8 cellular contexts compared by ENCODE assay signal in the genomic region with DNA sequence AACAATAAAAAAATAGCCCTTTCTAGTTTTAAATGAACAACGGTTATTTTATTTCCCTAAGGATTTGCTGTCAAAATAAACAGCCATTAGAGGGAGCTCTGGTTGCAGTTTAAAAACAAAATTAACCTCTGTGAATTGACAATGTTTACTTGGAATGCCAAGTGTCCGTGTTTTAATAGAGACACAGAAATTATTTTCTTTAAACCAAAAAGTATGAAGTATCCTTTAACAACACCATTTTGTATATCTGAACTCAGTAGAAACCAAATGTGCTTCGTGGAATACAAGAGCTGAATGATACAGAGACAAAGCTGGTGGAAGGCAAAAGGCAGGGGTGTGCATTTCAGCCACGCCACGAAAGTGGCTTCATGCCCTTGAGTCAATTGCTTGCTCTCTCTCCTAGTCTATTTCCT.
DNase-seq lines count a peak whose midpoint lies in the region; ATAC-seq and TF ChIP-seq lines count a peak whose summit lies in the region.

No MANE protein-coding gene starts in this region.

- CTCF ChIA-PET in CD4-positive, alpha-beta T cell (lab: Charles Lee): no interaction called here

- H3K4me1 ChIP-seq in KMS-11 (ENCODE audit: low read depth, poor library complexity, severe bottlenecking) (no peaks in the 10 kb centered on the region), adrenal gland (replicated peaks in 1 of 2) (no peaks in the 10 kb centered on the region), right lobe of liver (no peaks in the 10 kb centered on the region)

- H3K9ac ChIP-seq in KMS-11: no peak overlapping the region

- DNase-seq in COLO829 (ENCODE audit: low spot score) (peak; percentile 46), adrenal gland (peak in 3 of 7 donors; percentile 9 to 15 (median 12)), right lobe of liver (no peak), GM13976 (ENCODE audit: low spot score) (no peak), NCI-H226 (no peak), NCI-H1436 (lab: John Stamatoyannopoulos, UW) (no peak)
- no peak for DNase-seq in CD4-positive, alpha-beta T cell

- no peak overlapping the region for H3K4me2 ChIP-seq in KMS-11

- TF ChIP-seq CTCF in KMS-11 (conservative IDR thresholded peaks at IDR 0.05; ENCODE audit: low read depth, low read length) (peak; percentile 44; the same call in 1 of the 2 replicates), adrenal gland (IDR thresholded peaks at IDR 0.05) (peak; percentile 21 to 61 (median 44)), right lobe of liver (IDR thresholded peaks at IDR 0.05) (peak; percentile 25 to 65 (median 61)), GM13976 (IDR thresholded peaks at IDR 0.05; ENCODE audit: borderline replicate concordance, control extremely low read depth, extremely low read depth, insufficient read depth, missing control alignments) (no peak)
- TF ChIP-seq CTCF in CD4-positive, alpha-beta T cell (IDR thresholded peaks at IDR 0.05): no peak

- no peak overlapping the region for H3K4me3 Mint-ChIP-seq in CD4-positive, alpha-beta T cell

- no peak overlapping the region for H2AFZ ChIP-seq in KMS-11 (ENCODE audit: low read depth)

- no peaks in the 10 kb centered on the region for H3K4me1 Mint-ChIP-seq in CD4-positive, alpha-beta T cell (ENCODE audit: low read depth)

- H3K4me3 ChIP-seq in KMS-11 (IDR thresholded peaks at IDR 0.05; ENCODE audit: insufficient read depth, low read depth, low read length) (no peak overlapping the region), adrenal gland (peak overlapping the region in 1 of 4 donors; percentile 41), right lobe of liver (peak overlapping the region in 1 of 3 donors; percentile 25)

- H3K27ac Mint-ChIP-seq in CD4-positive, alpha-beta T cell: no peak overlapping the region

- no peak for TF ChIP-seq POLR2A in adrenal gland (IDR thresholded peaks at IDR 0.05)
- no peak for TF ChIP-seq POLR2A in right lobe of liver (IDR thresholded peaks at IDR 0.05)

- H3K79me2 ChIP-seq in KMS-11 (ENCODE audit: insufficient read depth, low read depth): no peaks in the 10 kb centered on the region

- no peaks in the 10 kb centered on the region for H3K36me3 ChIP-seq in KMS-11 (ENCODE audit: insufficient read depth)
- no peaks in the 10 kb centered on the region for H3K36me3 ChIP-seq in adrenal gland (replicated peaks in 1 of 2)
- H3K36me3 ChIP-seq in right lobe of liver: no peaks in the 10 kb centered on the region

- intact Hi-C loops in adrenal gland (cut with DNase I): loop anchor here in 1 of 2 donors (5.0 kb wide), 1 partner anchor 635 kb away; no protein-coding TSS in a partner anchor
- intact Hi-C loops in right lobe of liver (cut with DNase I): no loop called here
- intact Hi-C loops in CD4-positive, alpha-beta T cell (cut with DNase I, micrococcal nuclease): no loop called here

- POLR2A ChIA-PET in CD4-positive, alpha-beta T cell (lab: Charles Lee): no interaction called here

- no peaks in the 10 kb centered on the region for H3K9me3 Mint-ChIP-seq in CD4-positive, alpha-beta T cell

- H3K9me3 ChIP-seq in adrenal gland (replicated peaks in 1 of 3): no peaks in the 10 kb centered on the region
- H3K9me3 ChIP-seq in right lobe of liver: no peaks in the 10 kb centered on the region
- H3K9me3 ChIP-seq in CD4-positive, alpha-beta T cell (ENCODE audit: control insufficient read depth, low read length): no peaks in the 10 kb centered on the region

- 15 to 22% (median 20%) methylated on average over 5 of the region's 5 CpGs for WGBS in adrenal gland, 4 donors
- WGBS in right lobe of liver (ENCODE audit: insufficient coverage, low coverage, low lambda C conversion rate, missing lambda C conversion rate): 8% methylated on average over 5 of the region's 5 CpGs

- H3K27me3 Mint-ChIP-seq in CD4-positive, alpha-beta T cell: peaks cover 12% of the 10 kb centered on the region

- ATAC-seq in right lobe of liver: peak; percentile 58 to 64 (median 60)
- ATAC-seq in CD4-positive, alpha-beta T cell (ENCODE audit: poor library complexity): no peak

- H3K27ac ChIP-seq in KMS-11: no peak overlapping the region
- H3K27ac ChIP-seq in adrenal gland: no peak overlapping the region
- no peak overlapping the region for H3K27ac ChIP-seq in right lobe of liver
- no peak overlapping the region for H3K27ac ChIP-seq in CD4-positive, alpha-beta T cell (ENCODE audit: low read depth, low read length)

- no peaks in the 10 kb centered on the region for H3K27me3 ChIP-seq in KMS-11 (ENCODE audit: insufficient read depth, low read depth)
- no peaks in the 10 kb centered on the region for H3K27me3 ChIP-seq in adrenal gland
- H3K27me3 ChIP-seq in right lobe of liver: no peaks in the 10 kb centered on the region
- no peaks in the 10 kb centered on the region for H3K27me3 ChIP-seq in CD4-positive, alpha-beta T cell (ENCODE audit: control insufficient read depth, insufficient read depth, low read length)

- in situ Hi-C loops in GM13976 (cut with MboI; ENCODE audit: low sequenced_read_pairs, unreplicated experiment): no loop called here

- no peaks in the 10 kb centered on the region for H4K20me1 ChIP-seq in KMS-11 (ENCODE audit: insufficient read depth)

- H3K36me3 Mint-ChIP-seq in CD4-positive, alpha-beta T cell (ENCODE audit: low read depth): no peaks in the 10 kb centered on the region

Comparison
In these comparisons a context has a peak if more than half of its experiments do, and no peak if none do; other contexts are left out.
1. CTCF ChIP-seq: peak in KMS-11 (single experiment), adrenal gland (6 of 6) and right lobe of liver (4 of 4); none in GM13976 (single experiment) and CD4-positive, alpha-beta T cell (single experiment).